Comparison of ENCODE assay signal across 8 cellular contexts in genomic region chr4:142404191-142404611, GRCh38.
DNase-seq lines count a peak whose midpoint lies in the region; ATAC-seq and TF ChIP-seq lines count a peak whose summit lies in the region.

No MANE protein-coding gene starts in this region.

- DNase-seq in EH (ENCODE audit: low read depth) (peak; percentile 67), T-cell (no peak), epithelial cell of esophagus (ENCODE audit: low read depth) (peak; percentile 77), skeletal muscle cell (ENCODE audit: low read depth) (no peak), amygdala (lab: John Stamatoyannopoulos, UW) (no peak), inferior parietal cortex (ENCODE audit: extremely low spot score) (no peak), NCI-H1930 (lab: John Stamatoyannopoulos, UW) (no peak), NCI-H2196 (lab: John Stamatoyannopoulos, UW; ENCODE audit: unreplicated experiment) (no peak)

- peak overlapping the region; percentile 98 to 99 for H3K27ac Mint-ChIP-seq in T-cell

- no peak for TF ChIP-seq CTCF in epithelial cell of esophagus (IDR thresholded peaks at IDR 0.05; ENCODE audit: insufficient read depth, low read depth, low read length, missing control alignments)

- H3K4me1 Mint-ChIP-seq in T-cell, result peaks cover 64 to 79% (median 73%) of the 10 kb centered on the region in 3 donors

- H3K36me3 Mint-ChIP-seq in T-cell, result peaks cover 14% of the 10 kb centered on the region

- peak overlapping the region; percentile 84 to 94 (median 94) for H3K4me3 Mint-ChIP-seq in T-cell

- H3K9me3 Mint-ChIP-seq in T-cell, result no peaks in the 10 kb centered on the region

- peak overlapping the region; percentile 66 for H3K4me3 ChIP-seq in epithelial cell of esophagus (ENCODE audit: low read length)
- H3K4me3 ChIP-seq in skeletal muscle cell (ENCODE audit: low read depth, low read length), result peak overlapping the region; percentile 55

- CTCF ChIA-PET in T-cell (lab: Charles Lee), result interaction anchor here (0.6 to 0.7 kb wide), 2 partner anchors 13 to 16 kb away, joined by 3 to 5 read pairs; no protein-coding TSS in a partner anchor

- POLR2A ChIA-PET in T-cell (lab: Charles Lee), result interaction anchor here (0.6 to 1.5 kb wide), 6 partner anchors 13 to 310 kb away, joined by 3 to 15 read pairs (median 4); no protein-coding TSS in a partner anchor

- ATAC-seq in T-cell (replicated peaks in 1 of 4), result no peak

- H3K27me3 Mint-ChIP-seq in T-cell, result no peaks in the 10 kb centered on the region

Comparison
In these comparisons a context has a peak if more than half of its experiments do, and no peak if none do; other contexts are left out.
1. DNase-seq: peak in EH (single experiment) and epithelial cell of esophagus (single experiment); none in T-cell (0 of 34), skeletal muscle cell (single experiment), amygdala (0 of 56), inferior parietal cortex (single experiment), NCI-H1930 (0 of 2) and NCI-H2196 (single experiment).